In genomic region chr9:106482733-106483132, GRCh38 we compare ENCODE assay signal across 14 cellular contexts.
DNase-seq lines count a peak whose midpoint lies in the region; ATAC-seq, FAIRE-seq and TF ChIP-seq lines count a peak whose summit lies in the region.
"Had no signal": no experiment of that assay in that cellular context is flagged by ENCODE, and none has a peak within 500 bp of the region (broad histone marks: within the 10 kb centered on the region; RNA-seq: fewer than 3 reads in every experiment).

No MANE protein-coding gene starts in this region.

- in situ Hi-C loops in HepG2 (cut with HindIII; ENCODE audit: extremely low pct_ligation_motif_present, low pct_unique_long_range_greater_than_20kb), result no loop called here
- in situ Hi-C loops in mammary epithelial cell (cut with MboI; ENCODE audit: low sequenced_read_pairs in 2 of 2), result no loop called here

- intact Hi-C loops in right lobe of liver (cut with DNase I), result no loop called here
- intact Hi-C loops in HepG2 (cut with micrococcal nuclease; ENCODE audit: unreplicated experiment), result no loop called here
- intact Hi-C loops in mammary epithelial cell (cut with micrococcal nuclease), result no loop called here
- intact Hi-C loops in stomach (cut with DNase I; ENCODE audit: low total_unique reads), result no loop called here

- DNase-seq in right lobe of liver (no peak), HepG2 (ENCODE audit: low spot score) (no peak), Kasumi-1 (lab: John Stamatoyannopoulos, UW) (peak; percentile 6 to 33), mammary epithelial cell (peak; percentile 81), NCI-H2227 (lab: John Stamatoyannopoulos, UW; ENCODE audit: unreplicated experiment) (no peak), stomach (no peak), GOT3 (lab: John Stamatoyannopoulos, UW) (no peak), UCSD-AML1 (lab: John Stamatoyannopoulos, UW; ENCODE audit: unreplicated experiment) (no peak)
- DNase-seq: activated CD4-positive, alpha-beta T cell treated with anti-CD3 and anti-CD28 coated beads, Interleukin-2, amount 50 U/mL, for 4 hours; activated naive CD4-positive, alpha-beta T cell treated with Interleukin-2 at 50 U/mL for 16 hours; colonic mucosa; heart right ventricle had no signal

- no TSS peak for BruUV-seq in HepG2 (replicated peaks; lab: Mats Ljungman, UMichigan)
- BruUV-seq in mammary epithelial cell (replicated peaks; lab: Mats Ljungman, UMichigan), result no TSS peak

- H3K79me2 ChIP-seq in HepG2 (ENCODE audit: insufficient read depth, low read length), result no peaks in the 10 kb centered on the region
- no peaks in the 10 kb centered on the region for H3K79me2 ChIP-seq in mammary epithelial cell (ENCODE audit: insufficient read depth, low read length)

- no peak for TF ChIP-seq CTCF in right lobe of liver (IDR thresholded peaks at IDR 0.05)
- no peak for TF ChIP-seq CTCF in HepG2 (CRISPR knock-in tag; IDR thresholded peaks at IDR 0.05)
- TF ChIP-seq CTCF in mammary epithelial cell (conservative IDR thresholded peaks at IDR 0.05 in 1 of 2, IDR thresholded peaks at IDR 0.05 in 1 of 2; ENCODE audit: extremely low read depth in 1 of 2, insufficient read depth in 1 of 2, low read depth in 1 of 2, low read length in 2 of 2), result no peak
- no peak for TF ChIP-seq CTCF in stomach (IDR thresholded peaks at IDR 0.05)

- TF ChIP-seq POLR2A in right lobe of liver (IDR thresholded peaks at IDR 0.05) (no peak), HepG2 (IDR thresholded peaks at IDR 0.05; ENCODE audit: insufficient read depth in 1 of 2, low read depth in 2 of 2, low read length in 2 of 2) (no peak), stomach (IDR thresholded peaks at IDR 0.05) (no peak)

- H3K4me1 ChIP-seq in right lobe of liver (peaks cover 0 to 15% (median 5%) of the 10 kb centered on the region in 4 donors), HepG2 (ENCODE audit: insufficient read depth, low read length) (no peaks in the 10 kb centered on the region), mammary epithelial cell (ENCODE audit: insufficient read depth, low read length) (peaks cover 63% of the 10 kb centered on the region), stomach (peaks cover 0 to 13% (median 0%) of the 10 kb centered on the region in 4 donors)
- H3K4me1 ChIP-seq: colonic mucosa had no signal

- TF ChIP-seq EP300 in HepG2 (IDR thresholded peaks at IDR 0.05; ENCODE audit: low read depth in 2 of 2, low read length in 2 of 2), result no peak
- no peak for TF ChIP-seq EP300 in HepG2 (CRISPR knock-in tag; IDR thresholded peaks at IDR 0.05; ENCODE audit: borderline replicate concordance)
- TF ChIP-seq EP300 in stomach (IDR thresholded peaks at IDR 0.05), result no peak

- H3K9me3 ChIP-seq in right lobe of liver (no peaks in the 10 kb centered on the region), HepG2 (ENCODE audit: low read length) (no peaks in the 10 kb centered on the region), mammary epithelial cell (replicated peaks; ENCODE audit: insufficient read depth, low read length) (no peaks in the 10 kb centered on the region), stomach (no peaks in the 10 kb centered on the region)
- H3K9me3 ChIP-seq: colonic mucosa, heart right ventricle had no signal

- H4K20me1 ChIP-seq in HepG2 (ENCODE audit: insufficient read depth, low read length) (no peaks in the 10 kb centered on the region), mammary epithelial cell (ENCODE audit: insufficient read depth, low read length) (no peaks in the 10 kb centered on the region)

- H3K36me3 ChIP-seq in right lobe of liver (no peaks in the 10 kb centered on the region), HepG2 (replicated peaks in 1 of 2; ENCODE audit: control insufficient read depth in 1 of 2, insufficient read depth in 2 of 2, low read length in 2 of 2) (no peaks in the 10 kb centered on the region), mammary epithelial cell (ENCODE audit: insufficient read depth, low read length) (no peaks in the 10 kb centered on the region), stomach (no peaks in the 10 kb centered on the region)
- H3K36me3 ChIP-seq: colonic mucosa, heart right ventricle had no signal

- H3K4me3 ChIP-seq in right lobe of liver, result no peak overlapping the region
- no peak overlapping the region for H3K4me3 ChIP-seq in HepG2 (replicated peaks in 1 of 3; ENCODE audit: insufficient read depth in 1 of 3, low read depth in 2 of 3, low read length in 3 of 3)
- H3K4me3 ChIP-seq in mammary epithelial cell (replicated peaks in 1 of 3; ENCODE audit: insufficient read depth in 1 of 3, low read depth in 2 of 3, low read length in 3 of 3), result no peak overlapping the region
- H3K4me3 ChIP-seq in stomach, result no peak overlapping the region
- H3K4me3 ChIP-seq: colonic mucosa, heart right ventricle, skin epidermis had no signal

- no peak overlapping the region for H3K27ac ChIP-seq in right lobe of liver
- H3K27ac ChIP-seq in HepG2 (ENCODE audit: extremely low read length, insufficient read depth, low read length), result no peak overlapping the region
- H3K27ac ChIP-seq in mammary epithelial cell (ENCODE audit: insufficient read depth, low read depth, low read length), result peak overlapping the region; percentile 21
- no peak overlapping the region for H3K27ac ChIP-seq in stomach
- H3K27ac ChIP-seq: colonic mucosa, heart right ventricle, skin epidermis had no signal

- H2AFZ ChIP-seq in HepG2 (ENCODE audit: low read length) (no peak overlapping the region), mammary epithelial cell (ENCODE audit: low read depth, low read length) (peak overlapping the region; percentile 35)

- no peaks in the 10 kb centered on the region for H3K27me3 ChIP-seq in right lobe of liver
- no peaks in the 10 kb centered on the region for H3K27me3 ChIP-seq in HepG2 (ENCODE audit: control insufficient read depth in 1 of 2, insufficient read depth in 2 of 2, low read length in 2 of 2)
- H3K27me3 ChIP-seq in mammary epithelial cell (ENCODE audit: insufficient read depth, low read length), result no peaks in the 10 kb centered on the region
- H3K27me3 ChIP-seq in stomach, result no peaks in the 10 kb centered on the region
- H3K27me3 ChIP-seq: colonic mucosa, heart right ventricle had no signal

- ATAC-seq in right lobe of liver, result peak in 3 of 4 donors; percentile 14 to 59 (median 18)
- ATAC-seq in HepG2, result no peak
- ATAC-seq: SK-N-SH treated with all-trans-retinoic acid at 6 μM for 48 hours had no signal

- dilution Hi-C loops in mammary epithelial cell (cut with HindIII; ENCODE audit: low sequenced_read_pairs), result no loop called here

- CTCF ChIA-PET in HepG2 (lab: Yijun Ruan, JAX; ENCODE audit: low intra/inter-chr PET ratio, low total read pairs) (no interaction called here), mammary epithelial cell (lab: Charles Lee; ENCODE audit: low non-redundant PET) (interaction anchor here (0.7 kb wide), 1 partner anchor 641 kb away, joined by 3 read pairs; no protein-coding TSS in a partner anchor)

- POLR2A ChIA-PET in HepG2 (lab: Yijun Ruan, JAX), result no interaction called here

- no peak for TF ChIP-seq RAD21 in HepG2 (CRISPR knock-in tag; IDR thresholded peaks at IDR 0.05)

- H3K9ac ChIP-seq in HepG2 (ENCODE audit: insufficient read depth, low read depth, low read length), result no peak overlapping the region
- H3K9ac ChIP-seq in mammary epithelial cell (ENCODE audit: insufficient read depth, low read length), result no peak overlapping the region

- H3K4me2 ChIP-seq in HepG2 (ENCODE audit: low read depth, low read length) (no peak overlapping the region), mammary epithelial cell (ENCODE audit: insufficient read depth, low read depth, low read length) (peak overlapping the region; percentile 28)

- FAIRE-seq in HepG2 (lab: Jason Lieb, UNC), result no peak

TF ChIP-seq in HepG2, 621 proteins besides CTCF, POLR2A, EP300 and RAD21 (continues in another document):
- TF ChIP-seq CCAR2 (optimal IDR thresholded peaks at IDR 0.05; ENCODE audit: low read depth, low read length), result no peak
- TF ChIP-seq ZNF646 (CRISPR knock-in tag; IDR thresholded peaks at IDR 0.05), result no peak
- no peak for TF ChIP-seq KDM5A (IDR thresholded peaks at IDR 0.05; ENCODE audit: borderline replicate concordance, low read length)
- TF ChIP-seq GATA4 (IDR thresholded peaks at IDR 0.05; ENCODE audit: borderline replicate concordance, low read depth), result no peak

Comparison
In these comparisons a context has a peak if more than half of its experiments do, and no peak if none do; other contexts are left out.
1. DNase-seq: peak in Kasumi-1 (2 of 2) and mammary epithelial cell (single experiment); none in right lobe of liver (0 of 3), HepG2 (single experiment), NCI-H2227 (single experiment), stomach (single experiment), GOT3 (single experiment) and UCSD-AML1 (single experiment).